ENCODE assay signal across 13 cellular contexts in the genomic region with DNA sequence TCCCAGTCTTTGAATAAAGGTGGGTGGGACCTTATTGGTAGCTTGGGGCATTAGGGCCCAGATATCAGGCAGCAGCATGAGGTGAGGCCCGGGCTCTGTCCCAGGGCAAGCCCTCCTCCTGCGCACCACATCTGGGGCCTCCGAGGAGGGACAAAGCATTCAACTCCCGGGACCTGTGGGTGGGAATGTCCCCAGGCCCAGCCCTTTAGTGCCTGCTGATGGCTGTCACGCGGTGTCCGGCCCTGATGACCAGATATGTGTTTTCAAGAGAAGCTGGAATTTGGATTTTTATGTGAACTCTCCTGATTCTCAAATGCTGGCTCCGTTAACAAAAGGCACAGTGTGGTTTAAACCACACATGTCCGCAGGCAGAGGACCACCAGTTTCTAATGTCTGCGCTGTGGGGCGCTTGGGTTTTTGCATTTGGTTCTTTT. TPM values are rescaled to one million over a fixed set of nuclear protein-coding genes. Genes with fewer than 3 reads are reported as not detected.
DNase-seq lines count a peak whose midpoint lies in the region; ATAC-seq and TF ChIP-seq lines count a peak whose summit lies in the region.
"Had no signal": no experiment of that assay in that cellular context is flagged by ENCODE, and none has a peak within 500 bp of the region (broad histone marks: within the 10 kb centered on the region; RNA-seq: fewer than 3 reads in every experiment).

No MANE protein-coding gene starts in this region.

- TF ChIP-seq RAD21 in HCT116 (IDR thresholded peaks at IDR 0.05; ENCODE audit: low read depth) (no peak), liver (IDR thresholded peaks at IDR 0.05) (no peak)

- H3K36me3 Mint-ChIP-seq in brain: no peaks in the 10 kb centered on the region
- H3K36me3 Mint-ChIP-seq: activated naive CD8-positive, alpha-beta T cell had no signal

- H3K9ac ChIP-seq in HCT116 (ENCODE audit: low read length) (peak overlapping the region; percentile 62), liver (ENCODE audit: low read depth in 1 of 2, low read length in 2 of 2) (no peak overlapping the region)

- no peaks in the 10 kb centered on the region for H3K9me3 Mint-ChIP-seq in brain

- no peak for TF ChIP-seq CTCF in HCT116 (IDR thresholded peaks at IDR 0.05 in 2 of 3, conservative IDR thresholded peaks at IDR 0.05 in 1 of 3; ENCODE audit: borderline replicate concordance in 1 of 3, insufficient read depth in 1 of 3, low read depth in 2 of 3, low read length in 2 of 3)
- no peak for TF ChIP-seq CTCF in brain (conservative IDR thresholded peaks at IDR 0.05)
- TF ChIP-seq CTCF in liver (IDR thresholded peaks at IDR 0.05; ENCODE audit: low read depth, low read length, missing input control): no peak
- TF ChIP-seq CTCF in BE2C (IDR thresholded peaks at IDR 0.05; ENCODE audit: low read depth, low read length): no peak

- peaks cover 85% of the 10 kb centered on the region for H3K4me1 Mint-ChIP-seq in brain

- H3K4me3 ChIP-seq in HCT116 (replicated peaks in 1 of 2; ENCODE audit: low read depth in 1 of 2, low read length in 2 of 2) (no peak overlapping the region), liver (ENCODE audit: low read depth in 1 of 3, low read length in 3 of 3) (no peak overlapping the region), BE2C (ENCODE audit: low read depth, low read length) (no peak overlapping the region)

- H3K4me3 Mint-ChIP-seq in brain: peak overlapping the region in 3 of 5 experiments; percentile 46 to 63 (median 48)
- H3K4me3 Mint-ChIP-seq: activated naive CD8-positive, alpha-beta T cell had no signal

- no peaks in the 10 kb centered on the region for H3K27me3 Mint-ChIP-seq in brain
- H3K27me3 Mint-ChIP-seq: activated naive CD8-positive, alpha-beta T cell had no signal

- no peaks in the 10 kb centered on the region for H3K9me3 ChIP-seq in HCT116 (ENCODE audit: control insufficient read depth in 1 of 2, insufficient read depth in 1 of 2, low read depth in 1 of 2, low read length in 2 of 2)
- H3K9me3 ChIP-seq in liver (ENCODE audit: control insufficient read depth in 4 of 4, low read length in 3 of 4): no peaks in the 10 kb centered on the region
- no peaks in the 10 kb centered on the region for H3K9me3 ChIP-seq in BE2C

- 92% methylated on average over 11 of the region's 11 CpGs for WGBS in liver

- H4K20me1 ChIP-seq in HCT116 (ENCODE audit: insufficient read depth): no peaks in the 10 kb centered on the region; the same call in 1 of the 2 replicates

- no peaks in the 10 kb centered on the region for H3K9me2 ChIP-seq in HCT116 (ENCODE audit: insufficient read depth)

- BruUV-seq in HCT116 (replicated peaks; lab: Mats Ljungman, UMichigan): no TSS peak

- peak overlapping the region; percentile 15 to 92 (median 87) for H3K27ac Mint-ChIP-seq in brain
- H3K27ac Mint-ChIP-seq: activated naive CD8-positive, alpha-beta T cell had no signal

- no peaks in the 10 kb centered on the region for H3K27me3 ChIP-seq in HCT116 (ENCODE audit: insufficient read depth, low read length)
- H3K27me3 ChIP-seq in liver (ENCODE audit: control insufficient read depth in 4 of 4, insufficient read depth in 4 of 4, low read length in 3 of 4): no peaks in the 10 kb centered on the region
- no peaks in the 10 kb centered on the region for H3K27me3 ChIP-seq in BE2C

- CTCF ChIA-PET in HCT116 (lab: Charles Lee): no interaction called here

- H3K4me1 ChIP-seq in HCT116 (ENCODE audit: control insufficient read depth in 1 of 2, insufficient read depth in 2 of 2, low read length in 2 of 2): peaks cover 45 to 69% of the 10 kb centered on the region in 2 experiments
- H3K4me1 ChIP-seq in liver (ENCODE audit: control insufficient read depth in 4 of 4, insufficient read depth in 4 of 4, low read length in 3 of 4): peaks cover 6 to 14% (median 9%) of the 10 kb centered on the region in 4 donors
- no peaks in the 10 kb centered on the region for H3K4me1 ChIP-seq in BE2C

- H3K36me3 ChIP-seq in HCT116 (ENCODE audit: control insufficient read depth in 1 of 2, insufficient read depth in 2 of 2, low read length in 2 of 2) (no peaks in the 10 kb centered on the region), liver (ENCODE audit: control insufficient read depth in 4 of 4, insufficient read depth in 3 of 4, low read depth in 1 of 4, low read length in 3 of 4) (no peaks in the 10 kb centered on the region), BE2C (no peaks in the 10 kb centered on the region)

- no peak for TF ChIP-seq POLR2A in HCT116 (IDR thresholded peaks at IDR 0.05; ENCODE audit: borderline replicate concordance, extremely low read depth, insufficient read depth, insufficient read length)

- no peak for DNase-seq in HCT116 (ENCODE audit: low read depth, low spot score)
- no peak for DNase-seq in DMS 273 treated with DMSO at 0.1 percent for 48 hours (lab: John Stamatoyannopoulos, UW)
- DNase-seq in BE2C: no peak
- no peak for DNase-seq in AG20443 (ENCODE audit: low spot score)
- DNase-seq: midbrain; NCI-H2081; stimulated activated CD4-positive, alpha-beta T cell treated with anti-CD3 and anti-CD28 coated beads, Interleukin-2, amount 100 ng/mL, for 24 hours; substantia nigra had no signal

- H2AFZ ChIP-seq in HCT116 (ENCODE audit: low read depth, low read length, poor library complexity, severe bottlenecking): no peak overlapping the region

- H3K27ac ChIP-seq in HCT116 (ENCODE audit: low read depth, low read length): peak overlapping the region; percentile 84
- H3K27ac ChIP-seq in liver (ENCODE audit: low read depth in 1 of 2, low read length in 2 of 2): peak overlapping the region; percentile 2 to 33
- H3K27ac ChIP-seq in temporal lobe (ENCODE audit: low read depth, low read length): peak overlapping the region; percentile 78

- H3K4me2 ChIP-seq in HCT116 (ENCODE audit: low read length): peak overlapping the region; percentile 85

- ATAC-seq in HCT116: no peak
- ATAC-seq in GM19023 (IDR thresholded peaks at IDR 0.05; ENCODE audit: unreplicated experiment): no peak

- intact Hi-C loops in HCT116 (cut with micrococcal nuclease): no loop called here

- RAD21 ChIA-PET in HCT116 (lab: Charles Lee; ENCODE audit: low non-redundant PET in 1 of 2, low total read pairs in 2 of 2, uncharacterized antibody in 2 of 2, unreplicated experiment in 2 of 2): no interaction called here

- H3K79me2 ChIP-seq in HCT116 (ENCODE audit: insufficient read depth, low read length): peaks cover 96% of the 10 kb centered on the region

- POLR2A ChIA-PET in HCT116 (lab: Charles Lee): no interaction called here

TF ChIP-seq in HCT116, 20 proteins besides CTCF, POLR2A, EP300 and RAD21 (continues in another document):
- TF ChIP-seq EZH2 (IDR thresholded peaks at IDR 0.05): no peak
- no peak for TF ChIP-seq SP1 (IDR thresholded peaks at IDR 0.05; ENCODE audit: low read depth)

TF ChIP-seq in liver, 16 proteins besides CTCF, POLR2A, EP300 and RAD21 (continues in another document):
- TF ChIP-seq MAX (IDR thresholded peaks at IDR 0.05) (no peak), RXRA (IDR thresholded peaks at IDR 0.05) (no peak), NR2F2 (IDR thresholded peaks at IDR 0.05) (no peak), SP1 (IDR thresholded peaks at IDR 0.05) (no peak), GABPA (IDR thresholded peaks at IDR 0.05 in 1 of 2, conservative IDR thresholded peaks at IDR 0.05 in 1 of 2) (no peak), YY1 (IDR thresholded peaks at IDR 0.05) (no peak), JUND (IDR thresholded peaks at IDR 0.05) (no peak), TAF1 (conservative IDR thresholded peaks at IDR 0.05) (no peak), FOXA2 (IDR thresholded peaks at IDR 0.05) (no peak), FOXA1 (IDR thresholded peaks at IDR 0.05) (no peak), HNF4G (IDR thresholded peaks at IDR 0.05) (no peak)
- TF ChIP-seq, protein P1, sequence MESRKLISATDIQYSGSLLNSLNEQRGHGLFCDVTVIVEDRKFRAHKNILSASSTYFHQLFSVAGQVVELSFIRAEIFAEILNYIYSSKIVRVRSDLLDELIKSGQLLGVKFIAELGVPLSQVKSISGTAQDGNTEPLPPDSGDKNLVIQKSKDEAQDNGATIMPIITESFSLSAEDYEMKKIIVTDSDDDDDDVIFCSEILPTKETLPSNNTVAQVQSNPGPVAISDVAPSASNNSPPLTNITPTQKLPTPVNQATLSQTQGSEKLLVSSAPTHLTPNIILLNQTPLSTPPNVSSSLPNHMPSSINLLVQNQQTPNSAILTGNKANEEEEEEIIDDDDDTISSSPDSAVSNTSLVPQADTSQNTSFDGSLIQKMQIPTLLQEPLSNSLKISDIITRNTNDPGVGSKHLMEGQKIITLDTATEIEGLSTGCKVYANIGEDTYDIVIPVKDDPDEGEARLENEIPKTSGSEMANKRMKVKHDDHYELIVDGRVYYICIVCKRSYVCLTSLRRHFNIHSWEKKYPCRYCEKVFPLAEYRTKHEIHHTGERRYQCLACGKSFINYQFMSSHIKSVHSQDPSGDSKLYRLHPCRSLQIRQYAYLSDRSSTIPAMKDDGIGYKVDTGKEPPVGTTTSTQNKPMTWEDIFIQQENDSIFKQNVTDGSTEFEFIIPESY (IDR thresholded peaks at IDR 0.05): no peak
- TF ChIP-seq, protein P2, sequence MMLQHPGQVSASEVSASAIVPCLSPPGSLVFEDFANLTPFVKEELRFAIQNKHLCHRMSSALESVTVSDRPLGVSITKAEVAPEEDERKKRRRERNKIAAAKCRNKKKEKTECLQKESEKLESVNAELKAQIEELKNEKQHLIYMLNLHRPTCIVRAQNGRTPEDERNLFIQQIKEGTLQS (IDR thresholded peaks at IDR 0.05): no peak

RNA-seq across cellular contexts. Expression of gene RAI1, which starts 30.5 kb away (rescaled TPM):
- total RNA-seq in HCT116 (2021; ENCODE audit: unreplicated experiment) (38.5 TPM), liver (1 to 10 TPM; 5.8 to 7.6 TPM), temporal lobe (15.5 TPM)
- 21.0 and 25.2 TPM in 2 replicates for polyA plus RNA-seq in HCT116 (2012)
- polyA plus RNA-seq in brain (ENCODE audit: insufficient read depth, low read depth, low replicate concordance) (22.1 TPM), liver (1 to 10 TPM in 1 of 2 donors, under 1 TPM in 1; 0.57 to 4.7 TPM)
- polyA plus RNA-seq in BE2C (2012; ENCODE audit: insufficient read depth, insufficient read length, low read depth): 26.3 TPM

Comparison
In these comparisons a context has a peak if more than half of its experiments do, and no peak if none do; other contexts are left out.
1. H3K27ac ChIP-seq: peak in every context shown above with its lines; median percentile 84 in HCT116; 78 in temporal lobe; 18 in liver.